20 cellular contexts compared by ENCODE assay signal in the genomic region with DNA sequence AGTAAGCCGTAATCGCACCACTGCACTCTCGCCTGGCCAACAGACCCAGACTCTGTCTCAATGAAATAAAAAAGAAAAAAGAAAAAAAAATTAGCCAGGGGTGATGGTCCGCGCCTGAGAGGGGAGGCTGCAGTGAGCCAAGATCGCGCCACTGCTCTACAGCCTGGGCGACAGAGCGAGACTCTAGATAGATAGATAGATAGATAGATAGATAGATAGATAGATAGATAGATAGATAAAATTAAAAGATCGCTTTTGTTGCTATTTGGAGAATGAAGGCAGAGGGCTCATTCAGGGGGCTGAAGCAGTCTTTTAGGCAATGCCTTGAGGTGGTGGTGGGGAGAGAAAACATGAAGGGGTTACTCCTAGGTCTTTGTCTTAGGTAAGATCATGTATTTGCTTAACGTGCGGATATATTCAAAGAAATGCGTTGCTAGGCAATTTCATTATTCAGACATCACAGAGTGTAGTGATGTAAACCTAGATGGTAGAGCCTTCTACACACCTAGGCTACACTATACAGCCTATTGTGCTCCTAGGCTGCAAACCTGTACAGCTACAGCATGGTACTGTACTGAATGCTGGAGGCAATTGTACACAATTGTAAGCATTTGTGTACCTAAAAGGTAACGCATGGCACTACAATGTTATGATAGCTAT. TPM values are rescaled to one million over a fixed set of nuclear protein-coding genes. Genes with fewer than 3 reads are reported as not detected.
DNase-seq lines count a peak whose midpoint lies in the region; ATAC-seq, FAIRE-seq and TF ChIP-seq lines count a peak whose summit lies in the region.
"Had no signal": no experiment of that assay in that cellular context is flagged by ENCODE, and none has a peak within 500 bp of the region (broad histone marks: within the 10 kb centered on the region; RNA-seq: fewer than 3 reads in every experiment).

No MANE protein-coding gene starts in this region.

- H3K79me2 ChIP-seq in neural cell (replicated peaks; ENCODE audit: insufficient read depth, low read length), result no peaks in the 10 kb centered on the region

- no peak for TF ChIP-seq RAD21 in A549 (conservative IDR thresholded peaks at IDR 0.05 in 1 of 2, IDR thresholded peaks at IDR 0.05 in 1 of 2)
- no peak for TF ChIP-seq RAD21 in neural cell (conservative IDR thresholded peaks at IDR 0.05)

- FAIRE-seq in A549 (lab: Jason Lieb, UNC), result no peak
- FAIRE-seq: GM12878 had no signal

- H3K36me3 ChIP-seq in neural cell (ENCODE audit: insufficient read depth, low read length), result no peaks in the 10 kb centered on the region

- POLR2A ChIA-PET in A549 (lab: Yijun Ruan, JAX), result interaction anchor here (0.9 to 2.1 kb wide), 3 partner anchors 28 to 167 kb away, joined by 3 to 14 read pairs (median 8); partner anchors contain the start of gene SLC25A35

- DNase-seq in A549 (ENCODE audit: low read depth in 1 of 2, low spot score in 1 of 2), result no peak
- DNase-seq in NCI-H146 treated with DMSO at 0.1 percent for 48 hours (lab: John Stamatoyannopoulos, UW; ENCODE audit: unreplicated experiment), result peak; percentile 17
- DNase-seq in cardiac septum (ENCODE audit: low spot score), result no peak
- no peak for DNase-seq in NOMO-1 treated with DMSO at 0.1 percent for 48 hours (lab: John Stamatoyannopoulos, UW; ENCODE audit: unreplicated experiment)
- DNase-seq: Caco-2, GF-D8, HCEC 1CT, MV-4-11, NCI-H1930, NCI-H2171 treated with DMSO at 0.1 percent for 48 hours, NCI-H446, PC-3, RPMI8226, SIG-M5, T-helper 17 cell had no signal

- no peak for ATAC-seq in A549
- no peak for ATAC-seq in HG02678 (IDR thresholded peaks at IDR 0.05; ENCODE audit: unreplicated experiment)
- ATAC-seq: GM12878, PC-3, T-helper 17 cell had no signal

- TF ChIP-seq CTCF in 22Rv1 (IDR thresholded peaks at IDR 0.05) (no peak), A549 (IDR thresholded peaks at IDR 0.05) (no peak), neural cell (IDR thresholded peaks at IDR 0.05; ENCODE audit: poor library complexity, severe bottlenecking) (no peak)

- H3K4me2 ChIP-seq in A549 (peak overlapping the region; percentile 95), neural cell (ENCODE audit: low read length) (no peak overlapping the region)

- peaks cover 26% of the 10 kb centered on the region for H3K27me3 ChIP-seq in neural cell (ENCODE audit: insufficient read depth, low read depth, low read length)

- TF ChIP-seq POLR2A in A549 (IDR thresholded peaks at IDR 0.05; ENCODE audit: low read length), result no peak

- no peaks in the 10 kb centered on the region for H3F3A ChIP-seq in neural cell (ENCODE audit: insufficient read depth, low read length, poor library complexity, severe bottlenecking)

- H4K20me1 ChIP-seq in neural cell (ENCODE audit: insufficient read depth), result no peaks in the 10 kb centered on the region

- H2AFZ ChIP-seq in neural cell (ENCODE audit: low read depth, low read length), result no peak overlapping the region

- 84% methylated on average over 14 of the region's 14 CpGs for WGBS in A549 (ENCODE audit: missing lambda C conversion rate)

- H3K9me3 ChIP-seq in A549 (no peaks in the 10 kb centered on the region), neural cell (ENCODE audit: low read length) (no peaks in the 10 kb centered on the region)
- H3K9me3 ChIP-seq: Caco-2 had no signal

- H3K4me3 ChIP-seq in A549 (peak overlapping the region; percentile 56), neural cell (ENCODE audit: low read length) (no peak overlapping the region)

- no peak for TF ChIP-seq EP300 in A549 (IDR thresholded peaks at IDR 0.05)
- TF ChIP-seq EP300 in neural cell (conservative IDR thresholded peaks at IDR 0.05; ENCODE audit: poor library complexity, severe bottlenecking), result no peak

- H3K27ac ChIP-seq in 22Rv1 (peak overlapping the region; percentile 91; the same call in 1 of the 2 replicates), A549 (peak overlapping the region in 1 of 2 experiments; percentile 86; a peak in 2 of 6 replicates), neural cell (ENCODE audit: low read length) (no peak overlapping the region)

- peak overlapping the region; percentile 21 for H3K9ac ChIP-seq in neural cell (ENCODE audit: low read length)

- intact Hi-C loops in cardiac septum (cut with DNase I), result no loop called here

- H3K9me2 ChIP-seq in neural cell (ENCODE audit: insufficient read depth, low read length), result no peaks in the 10 kb centered on the region

- peaks cover 27% of the 10 kb centered on the region for H3K4me1 ChIP-seq in A549
- H3K4me1 ChIP-seq: Caco-2 had no signal

- CTCF ChIA-PET in A549 (lab: Yijun Ruan, JAX), result interaction anchor here (1.2 to 26.5 kb wide), 4 partner anchors 9 to 25 kb away, joined by 3 to 601 read pairs (median 44); partner anchors contain the start of genes PER1 and VAMP2

TF ChIP-seq in A549, 52 proteins besides CTCF, POLR2A, EP300 and RAD21 (continues in another document):
- TF ChIP-seq, protein P1, sequence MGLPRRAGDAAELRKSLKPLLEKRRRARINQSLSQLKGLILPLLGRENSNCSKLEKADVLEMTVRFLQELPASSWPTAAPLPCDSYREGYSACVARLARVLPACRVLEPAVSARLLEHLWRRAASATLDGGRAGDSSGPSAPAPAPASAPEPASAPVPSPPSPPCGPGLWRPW (IDR thresholded peaks at IDR 0.05), result no peak
- TF ChIP-seq, protein P2, sequence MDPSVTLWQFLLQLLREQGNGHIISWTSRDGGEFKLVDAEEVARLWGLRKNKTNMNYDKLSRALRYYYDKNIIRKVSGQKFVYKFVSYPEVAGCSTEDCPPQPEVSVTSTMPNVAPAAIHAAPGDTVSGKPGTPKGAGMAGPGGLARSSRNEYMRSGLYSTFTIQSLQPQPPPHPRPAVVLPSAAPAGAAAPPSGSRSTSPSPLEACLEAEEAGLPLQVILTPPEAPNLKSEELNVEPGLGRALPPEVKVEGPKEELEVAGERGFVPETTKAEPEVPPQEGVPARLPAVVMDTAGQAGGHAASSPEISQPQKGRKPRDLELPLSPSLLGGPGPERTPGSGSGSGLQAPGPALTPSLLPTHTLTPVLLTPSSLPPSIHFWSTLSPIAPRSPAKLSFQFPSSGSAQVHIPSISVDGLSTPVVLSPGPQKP (IDR thresholded peaks at IDR 0.05; ENCODE audit: low read depth, low read length), result no peak

RNA-seq across cellular contexts. Expression of gene HES7, which starts 4.3 kb away (rescaled TPM):
- polyA plus RNA-seq in A549 (2011; rRNA removed) (0.56 and 0.58 TPM in 2 replicates), A549 (2017; fragmentation: RNase III; extraction: RNeasy Plus Mini Kit Qiagen cat#74134 plus additional on column Dnase treatment) (0.67 to 1.4 TPM (median 0.72 TPM) in 3 replicates), neural cell (7.3 and 15.3 TPM in 2 replicates)
- 1.9 and 2.5 TPM in 2 replicates for polyA plus RNA-seq in A549 (2012; cell fraction: cytosol; rRNA removed)
- polyA plus RNA-seq in A549 (2012; cell fraction: nucleus; rRNA removed), result 5.0 and 10.2 TPM in 2 replicates
- polyA minus RNA-seq in A549 (2011; rRNA and poly(A)+ RNA removed), result 0.24 and 0.50 TPM in 2 replicates
- 2.4 TPM in 1 of 2 replicates, not detected in the other for polyA minus RNA-seq in neural cell
- 0.65 TPM for total RNA-seq in cardiac septum
- total RNA-seq: B cell, Caco-2, PC-3, T-helper 17 cell had no signal

RNA-seq across cellular contexts. Expression of gene ALOXE3, which starts 9.9 kb away (rescaled TPM):
- polyA plus RNA-seq in A549 (2011; rRNA removed) (0.35 and 0.58 TPM in 2 replicates), A549 (2017; fragmentation: RNase III; extraction: RNeasy Plus Mini Kit Qiagen cat#74134 plus additional on column Dnase treatment) (0.40 to 0.51 TPM (median 0.46 TPM) in 3 replicates), neural cell (0.77 and 1.6 TPM in 2 replicates)
- polyA plus RNA-seq in A549 (2012; cell fraction: cytosol; rRNA removed), result 0.50 and 0.57 TPM in 2 replicates
- polyA plus RNA-seq in A549 (2012; cell fraction: nucleus; rRNA removed), result 1.5 TPM in 2 replicates
- polyA minus RNA-seq in A549 (2011; rRNA and poly(A)+ RNA removed), result 0.63 and 0.74 TPM in 2 replicates
- 0.73 and 0.81 TPM in 2 replicates for polyA minus RNA-seq in neural cell
- total RNA-seq in cardiac septum, result not detected
- total RNA-seq: B cell, Caco-2, GM12878, T-helper 17 cell had no signal

RNA-seq across cellular contexts. Expression of gene PER1, which starts 23.9 kb away (rescaled TPM):
- polyA plus RNA-seq in A549 (2011; rRNA removed) (5.5 and 5.6 TPM in 2 replicates), A549 (2017; fragmentation: RNase III; extraction: RNeasy Plus Mini Kit Qiagen cat#74134 plus additional on column Dnase treatment) (6.8 to 8.7 TPM (median 8.4 TPM) in 3 replicates), neural cell (1.9 and 2.0 TPM in 2 replicates)
- polyA plus RNA-seq in A549 (2012; cell fraction: cytosol; rRNA removed), result 7.4 and 10.9 TPM in 2 replicates
- polyA plus RNA-seq in A549 (2012; cell fraction: nucleus; rRNA removed), result 53.8 and 57.6 TPM in 2 replicates
- polyA minus RNA-seq in A549 (2011; rRNA and poly(A)+ RNA removed), result 13.7 and 34.7 TPM in 2 replicates
- polyA minus RNA-seq in neural cell, result 16.8 and 20.2 TPM in 2 replicates
- 47.8 TPM for total RNA-seq in cardiac septum

RNA-seq across cellular contexts. Expression of gene VAMP2, which starts 34.5 kb away (rescaled TPM):
- polyA plus RNA-seq in A549 (2011; rRNA removed) (21.7 and 24.7 TPM in 2 replicates), A549 (2017; fragmentation: RNase III; extraction: RNeasy Plus Mini Kit Qiagen cat#74134 plus additional on column Dnase treatment) (19.2 to 23.3 TPM (median 19.3 TPM) in 3 replicates), neural cell (91.6 and 98.3 TPM in 2 replicates)
- polyA plus RNA-seq in A549 (2012; cell fraction: cytosol; rRNA removed), result 20.5 and 26.1 TPM in 2 replicates
- polyA plus RNA-seq in A549 (2012; cell fraction: nucleus; rRNA removed), result 23.5 and 36.3 TPM in 2 replicates
- polyA minus RNA-seq in A549 (2011; rRNA and poly(A)+ RNA removed), result 8.5 and 9.5 TPM in 2 replicates
- polyA minus RNA-seq in neural cell, result 80.3 and 88.3 TPM in 2 replicates
- 63.9 TPM for total RNA-seq in cardiac septum

RNA-seq across cellular contexts. Expression of gene ALOX12B, which starts 40.7 kb away (rescaled TPM):
- 0.63 and 1.0 TPM in 2 replicates for polyA plus RNA-seq in A549 (2011; rRNA removed)
- polyA plus RNA-seq in A549 (2012; cell fraction: cytosol; rRNA removed), result 0.59 and 0.84 TPM in 2 replicates
- 0.73 and 1.0 TPM in 2 replicates for polyA plus RNA-seq in A549 (2012; cell fraction: nucleus; rRNA removed)
- polyA plus RNA-seq in A549 (2017; fragmentation: RNase III; extraction: RNeasy Plus Mini Kit Qiagen cat#74134 plus additional on column Dnase treatment), result 1.0 to 1.5 TPM (median 1.3 TPM) in 3 replicates
- 0.87 and 3.0 TPM in 2 replicates for polyA minus RNA-seq in A549 (2011; rRNA and poly(A)+ RNA removed)
- polyA plus RNA-seq in neural cell, result 0.31 and 0.34 TPM in 2 replicates
- 0.73 TPM in 1 of 2 replicates, not detected in the other for polyA minus RNA-seq in neural cell
- not detected for total RNA-seq in cardiac septum
- total RNA-seq: T-helper 17 cell had no signal
